In the genomic region with DNA sequence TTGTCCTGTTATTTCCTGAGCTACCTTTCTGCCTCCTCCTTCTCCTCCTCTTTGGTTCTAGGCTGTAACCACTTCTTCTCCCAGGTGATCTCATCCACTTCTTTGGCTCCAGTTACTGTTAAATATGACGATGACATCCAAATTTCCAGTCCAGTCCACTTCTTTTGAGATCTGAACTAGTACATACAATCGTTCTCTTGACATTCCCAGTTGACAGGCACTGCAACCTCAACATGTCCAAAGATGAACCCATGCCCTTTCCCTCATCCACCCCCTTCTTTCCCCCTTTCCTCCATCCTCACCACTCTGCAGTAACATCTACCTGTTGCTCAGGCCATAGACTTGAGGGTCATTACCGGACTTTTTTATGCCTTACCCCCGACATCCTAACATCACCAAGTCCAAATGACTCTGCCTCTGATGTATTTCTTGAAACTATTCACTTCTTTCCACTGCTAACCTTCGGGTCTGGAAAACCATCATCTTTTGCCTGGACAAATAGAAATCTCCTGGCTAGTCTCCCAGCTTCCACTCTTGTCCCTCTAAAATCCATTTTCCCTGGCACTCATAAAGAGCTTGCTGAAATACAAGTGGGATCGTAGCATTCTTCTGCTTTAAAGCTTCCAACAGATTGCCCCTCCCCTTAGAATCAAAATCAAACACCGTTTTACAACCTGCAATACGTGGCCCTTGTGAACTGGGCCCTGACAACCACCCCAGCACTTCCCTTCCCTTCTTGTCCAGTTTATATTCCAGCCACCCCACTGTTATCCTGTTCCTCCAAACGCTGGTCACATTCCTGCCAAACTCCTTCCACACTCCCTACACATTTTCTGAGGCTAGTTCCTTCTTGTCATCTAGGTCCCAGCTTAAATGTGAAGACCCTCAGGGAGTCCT, we compare ENCODE assay signal across 24 cellular contexts. TPM values are rescaled to one million over a fixed set of nuclear protein-coding genes. Genes with fewer than 3 reads are reported as not detected.
DNase-seq lines count a peak whose midpoint lies in the region; ATAC-seq and TF ChIP-seq lines count a peak whose summit lies in the region.
"Had no signal": no experiment of that assay in that cellular context is flagged by ENCODE, and none has a peak within 500 bp of the region (broad histone marks: within the 10 kb centered on the region; RNA-seq: fewer than 3 reads in every experiment).

No MANE protein-coding gene starts in this region.

- peak overlapping the region in 1 of 12 donors; percentile 33 for H3K27ac ChIP-seq in heart left ventricle
- no peak overlapping the region for H3K27ac ChIP-seq in upper lobe of right lung
- no peak overlapping the region for H3K27ac ChIP-seq in caudate nucleus (ENCODE audit: low read depth, low read length)
- H3K27ac ChIP-seq: BLaER1 treated with 17β-estradiol and CSF1 and Interleukin-3, amounts not matched to agents 10 nM and 100 nM; Peyer's patch; SJSA1; skin epidermis had no signal

- peaks cover 16% of the 10 kb centered on the region for H3K4me1 Mint-ChIP-seq in activated T-helper 17 cell treated with anti-CD3 and anti-CD28 coated beads, Interleukin-2, amount 50 U/mL, for 72 hours

- H3K4me3 ChIP-seq in heart left ventricle (no peak overlapping the region), mucosa of descending colon (no peak overlapping the region), upper lobe of right lung (no peak overlapping the region)
- H3K4me3 ChIP-seq: BLaER1 treated with 17β-estradiol and CSF1 and Interleukin-3, amounts not matched to agents 10 nM and 100 nM; MG63; Peyer's patch; SJSA1; skin epidermis had no signal

- WGBS in heart left ventricle, 4 donors = 67 to 71% (median 68%) methylated on average over 9 of the region's 9 CpGs

- intact Hi-C loops in heart left ventricle (cut with DNase I) = no loop called here
- intact Hi-C loops in Right ventricle myocardium inferior (cut with DNase I) = no loop called here
- intact Hi-C loops in mucosa of descending colon (cut with DNase I, micrococcal nuclease) = no loop called here
- intact Hi-C loops in upper lobe of right lung (cut with DNase I) = no loop called here

- TF ChIP-seq POLR2A in heart left ventricle (IDR thresholded peaks at IDR 0.05) = no peak

- H3K36me3 Mint-ChIP-seq in activated T-helper 17 cell treated with anti-CD3 and anti-CD28 coated beads, Interleukin-2, amount 50 U/mL, for 72 hours (ENCODE audit: low read depth) = peaks cover 49% of the 10 kb centered on the region

- H3K4me3 Mint-ChIP-seq in activated T-helper 17 cell treated with anti-CD3 and anti-CD28 coated beads, Interleukin-2, amount 50 U/mL, for 72 hours = no peak overlapping the region
- H3K4me3 Mint-ChIP-seq: activated CD4-positive, alpha-beta T cell treated with anti-CD3 and anti-CD28 coated beads for 36 hours had no signal

- H3K27me3 Mint-ChIP-seq in activated T-helper 17 cell treated with anti-CD3 and anti-CD28 coated beads, Interleukin-2, amount 50 U/mL, for 72 hours = no peaks in the 10 kb centered on the region
- H3K27me3 Mint-ChIP-seq: activated CD4-positive, alpha-beta T cell treated with anti-CD3 and anti-CD28 coated beads for 36 hours; T-cell had no signal

- H3K27me3 ChIP-seq in heart left ventricle (no peaks in the 10 kb centered on the region), upper lobe of right lung (no peaks in the 10 kb centered on the region)
- H3K27me3 ChIP-seq: BLaER1 treated with 17β-estradiol and CSF1 and Interleukin-3, amounts not matched to agents 10 nM and 100 nM; MG63; Peyer's patch; SJSA1 had no signal

- TF ChIP-seq CTCF in heart left ventricle (IDR thresholded peaks at IDR 0.05) (no peak), mucosa of descending colon (IDR thresholded peaks at IDR 0.05) (no peak), upper lobe of right lung (IDR thresholded peaks at IDR 0.05) (no peak)

- H3K9me3 ChIP-seq in heart left ventricle (no peaks in the 10 kb centered on the region), mucosa of descending colon (no peaks in the 10 kb centered on the region), upper lobe of right lung (no peaks in the 10 kb centered on the region)
- H3K9me3 ChIP-seq: BLaER1 treated with 17β-estradiol and CSF1 and Interleukin-3, amounts not matched to agents 10 nM and 100 nM; MG63; Peyer's patch; SJSA1 had no signal

- ATAC-seq in heart left ventricle (peak in 3 of 4 donors; percentile 12 to 38 (median 21)), Right ventricle myocardium inferior (no peak), mucosa of descending colon (peak; percentile 67), upper lobe of right lung (peak; percentile 39), GM18511 (IDR thresholded peaks at IDR 0.05; ENCODE audit: unreplicated experiment) (no peak)
- ATAC-seq in activated T-helper 17 cell treated with anti-CD3 and anti-CD28 coated beads, Interleukin-2, amount 50 U/mL, for 72 hours (replicated peaks) = no peak
- ATAC-seq: activated CD4-positive, alpha-beta T cell treated with anti-CD3 and anti-CD28 coated beads for 36 hours; T-cell had no signal

- peak overlapping the region; percentile 14 for H3K27ac Mint-ChIP-seq in activated T-helper 17 cell treated with anti-CD3 and anti-CD28 coated beads, Interleukin-2, amount 50 U/mL, for 72 hours
- H3K27ac Mint-ChIP-seq: activated CD4-positive, alpha-beta T cell treated with anti-CD3 and anti-CD28 coated beads for 36 hours; T-cell had no signal

- DNase-seq in heart left ventricle (no peak), Right ventricle myocardium inferior (ENCODE audit: missing footprints) (no peak), mucosa of descending colon (peak in 1 of 3 donors; percentile 18), upper lobe of right lung (no peak), amniotic stem cell (lab: John Stamatoyannopoulos, UW) (no peak), caudate nucleus (lab: John Stamatoyannopoulos, UW) (no peak)
- DNase-seq: activated CD4-positive, alpha-beta T cell treated with anti-CD3 and anti-CD28 coated beads for 36 hours; activated gamma-delta T cell treated with Interleukin-2 at 50 U/mL for 16 hours; activated T-cell treated with anti-CD3 and anti-CD28 coated beads, Interleukin-2, amount 50 U/mL, for 1 hour; amygdala; Calu3; dermis blood vessel endothelial cell; islet precursor cell; MG63; NCI-H1436; NCI-H2171; NCI-H524 treated with DMSO at 0.1 percent for 48 hours; Peyer's patch; T-cell had no signal

- H3K4me1 ChIP-seq in heart left ventricle (peaks cover 0 to 62% (median 25%) of the 10 kb centered on the region in 12 donors), mucosa of descending colon (ENCODE audit: low read depth) (no peaks in the 10 kb centered on the region), upper lobe of right lung (peaks cover 18% of the 10 kb centered on the region)
- H3K4me1 ChIP-seq: BLaER1 treated with 17β-estradiol and CSF1 and Interleukin-3, amounts not matched to agents 10 nM and 100 nM; Peyer's patch; SJSA1 had no signal

- H3K9me3 Mint-ChIP-seq in activated T-helper 17 cell treated with anti-CD3 and anti-CD28 coated beads, Interleukin-2, amount 50 U/mL, for 72 hours = no peaks in the 10 kb centered on the region
- H3K9me3 Mint-ChIP-seq: T-cell had no signal

- H3K36me3 ChIP-seq in heart left ventricle (peaks cover 0 to 43% (median 32%) of the 10 kb centered on the region in 9 donors), mucosa of descending colon (ENCODE audit: low read depth) (no peaks in the 10 kb centered on the region), upper lobe of right lung (peaks cover 40% of the 10 kb centered on the region)
- H3K36me3 ChIP-seq: MG63 had no signal

RNA-seq across cellular contexts. Expression of a gene that starts 31.5 kb away (rescaled TPM):
- total RNA-seq in heart left ventricle = 10 to 100 TPM; 28.7 to 74.8 (median 46.0) TPM
- 10 to 100 TPM; 25.8 to 53.6 TPM for polyA plus RNA-seq in heart left ventricle
- total RNA-seq in Right ventricle myocardium inferior = 52.6 TPM
- 10 to 100 TPM in 1 of 2 donors, 1 to 10 TPM in 1; 9.1 to 19.0 TPM for total RNA-seq in activated T-helper 17 cell treated with anti-CD3 and anti-CD28 coated beads, Interleukin-2, amount 50 U/mL, for 72 hours
- 100 to 1,000 TPM in 1 of 3 donors, 10 to 100 TPM in 2; 29.5 to 104 (median 45.4) TPM for total RNA-seq in mucosa of descending colon
- 91.0 TPM for total RNA-seq in upper lobe of right lung

Comparison
In these comparisons a context has a peak if more than half of its experiments do, and no peak if none do; other contexts are left out.
1. ATAC-seq: peak in heart left ventricle (3 of 4), mucosa of descending colon (single experiment) and upper lobe of right lung (single experiment); none in Right ventricle myocardium inferior (single experiment), activated T-helper 17 cell treated with anti-CD3 and anti-CD28 coated beads, Interleukin-2, amount 50 U/mL, for 72 hours (single experiment) and GM18511 (single experiment).